In the genomic region with DNA sequence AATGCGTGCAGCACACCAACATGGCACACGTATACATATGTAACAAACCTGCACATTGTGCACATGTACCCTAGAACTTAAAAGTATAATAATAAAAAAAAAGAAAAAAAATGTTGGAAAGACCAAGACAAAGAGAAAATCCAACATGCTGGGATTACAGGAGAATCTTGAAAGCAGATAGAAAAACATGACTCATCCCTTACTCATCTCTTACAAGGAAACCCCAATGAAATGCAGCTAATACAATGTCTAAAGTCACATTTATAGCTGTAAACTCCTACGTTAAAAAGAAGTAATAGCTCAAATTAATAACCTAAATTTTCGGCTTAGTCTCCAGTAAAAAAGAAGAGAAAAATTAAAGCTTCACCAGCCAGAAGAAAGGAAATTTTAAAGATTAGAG, we compare ENCODE assay signal across 27 cellular contexts. TPM values are rescaled to one million over a fixed set of nuclear protein-coding genes. Genes with fewer than 3 reads are reported as not detected.
"Had no signal": no experiment of that assay in that cellular context is flagged by ENCODE, and none has a peak within 500 bp of the region (broad histone marks: within the 10 kb centered on the region; RNA-seq: fewer than 3 reads in every experiment).

No MANE protein-coding gene starts in this region.

- H3K4me1 Mint-ChIP-seq: activated naive CD8-positive, alpha-beta T cell treated with anti-CD3 and anti-CD28 coated beads, Interleukin-2, amount 10 ng/mL, durations not matched to agents 7 days and 5 days; naive thymus-derived CD4-positive, alpha-beta T cell; neural crest cell had no signal

- H3K4me3 Mint-ChIP-seq: activated naive CD4-positive, alpha-beta T cell treated with anti-CD3 and anti-CD28 coated beads for 36 hours; activated naive CD8-positive, alpha-beta T cell treated with anti-CD3 and anti-CD28 coated beads, Interleukin-2, amount 10 ng/mL, durations not matched to agents 7 days and 5 days; activated T-cell treated with anti-CD3 and anti-CD28 coated beads, Interleukin-2, amount 50 U/mL, for 4 hours; endodermal cell; naive thymus-derived CD4-positive, alpha-beta T cell; neural crest cell; stimulated activated naive CD8-positive, alpha-beta T cell treated with anti-CD3 and anti-CD28 coated beads, Interleukin-15, Interleukin-2, amounts not matched to agents 100 ng/mL and 50 ng/mL, for 24 hours; WTC11 had no signal

- H3K27me3 Mint-ChIP-seq: activated naive CD8-positive, alpha-beta T cell treated with anti-CD3 and anti-CD28 coated beads, Interleukin-2, amount 10 ng/mL, durations not matched to agents 7 days and 5 days; naive thymus-derived CD4-positive, alpha-beta T cell; stimulated activated naive CD8-positive, alpha-beta T cell treated with anti-CD3 and anti-CD28 coated beads, Interleukin-15, Interleukin-2, amounts not matched to agents 100 ng/mL and 50 ng/mL, for 24 hours had no signal

- DNase-seq: activated CD4-positive, alpha-beta T cell treated with anti-CD3 and anti-CD28 coated beads, Interleukin-2, amount 50 U/mL, for 4 hours; activated CD8-positive, alpha-beta memory T cell treated with anti-CD3 and anti-CD28 coated beads for 24 hours; activated CD8-positive, alpha-beta memory T cell treated with anti-CD3 and anti-CD28 coated beads, Interleukin-2, amount 50 U/mL, for 48 hours; activated naive CD4-positive, alpha-beta T cell treated with anti-CD3 and anti-CD28 coated beads for 36 hours; activated naive CD8-positive, alpha-beta T cell treated with anti-CD3 and anti-CD28 coated beads, Interleukin-2, amount 10 ng/mL, durations not matched to agents 7 days and 5 days; activated T-cell treated with anti-CD3 and anti-CD28 coated beads, Interleukin-2, amount 50 U/mL, for 4 hours; amygdala; cortex of kidney; endodermal cell; kidney; naive thymus-derived CD4-positive, alpha-beta T cell; posterior cingulate gyrus; right lobe of liver; stimulated activated CD4-positive, alpha-beta T cell treated with anti-CD3 and anti-CD28 coated beads, Interleukin-1b, Interleukin-23, amount 100 ng/mL, for 48 hours; substantia nigra; T-helper 9 cell; thyroid gland; upper lobe of right lung had no signal

- ATAC-seq: activated T-cell treated with anti-CD3 and anti-CD28 coated beads, Interleukin-2, amount 50 U/mL, for 4 hours; left lobe of liver; naive thymus-derived CD4-positive, alpha-beta T cell; right lobe of liver; upper lobe of right lung; WTC11 had no signal

- H3K27ac ChIP-seq: cardiac muscle cell, epithelial cell of prostate, right lobe of liver, skin epidermis, thyroid gland, upper lobe of right lung had no signal

- H3K4me3 ChIP-seq: cardiac muscle cell, lung, right lobe of liver, skin epidermis, thyroid gland, upper lobe of right lung had no signal

- H3K4me1 ChIP-seq: right lobe of liver, thyroid gland, upper lobe of right lung had no signal

- FAIRE-seq: kidney had no signal

- H3K27me3 ChIP-seq: cardiac muscle cell, right lobe of liver, thyroid gland, upper lobe of right lung had no signal

- H3K9me3 Mint-ChIP-seq: activated naive CD8-positive, alpha-beta T cell treated with anti-CD3 and anti-CD28 coated beads, Interleukin-2, amount 10 ng/mL, durations not matched to agents 7 days and 5 days; activated T-cell treated with anti-CD3 and anti-CD28 coated beads, Interleukin-2, amount 50 U/mL, for 4 hours; endodermal cell; neural crest cell; stimulated activated naive CD8-positive, alpha-beta T cell treated with anti-CD3 and anti-CD28 coated beads, Interleukin-15, Interleukin-2, amounts not matched to agents 100 ng/mL and 50 ng/mL, for 24 hours had no signal

- H3K36me3 Mint-ChIP-seq: activated naive CD8-positive, alpha-beta T cell treated with anti-CD3 and anti-CD28 coated beads, Interleukin-2, amount 10 ng/mL, durations not matched to agents 7 days and 5 days; naive thymus-derived CD4-positive, alpha-beta T cell; WTC11 had no signal

- H3K36me3 ChIP-seq: cardiac muscle cell, right lobe of liver, thyroid gland, upper lobe of right lung had no signal

- H3K27ac Mint-ChIP-seq: activated naive CD4-positive, alpha-beta T cell treated with anti-CD3 and anti-CD28 coated beads for 36 hours; activated naive CD8-positive, alpha-beta T cell treated with anti-CD3 and anti-CD28 coated beads, Interleukin-2, amount 10 ng/mL, durations not matched to agents 7 days and 5 days; activated T-helper 2 cell treated with anti-CD3 and anti-CD28 coated beads, Interferon-gamma antibody, Interleukin-2, Interleukin-4, amounts not matched to agents 10 μg/mL and 5 μg/mL and 100 μg/mL, durations not matched to agents 14 hours and 24 hours and 36 hours; endodermal cell; naive thymus-derived CD4-positive, alpha-beta T cell; stimulated activated naive CD8-positive, alpha-beta T cell treated with anti-CD3 and anti-CD28 coated beads, Interleukin-15, Interleukin-2, amounts not matched to agents 100 ng/mL and 50 ng/mL, for 24 hours; WTC11 had no signal

- H3K9me3 ChIP-seq: right lobe of liver, thyroid gland, upper lobe of right lung had no signal

RNA-seq across cellular contexts. Expression of a gene that starts 47.5 kb away (rescaled TPM):
- total RNA-seq: activated naive CD4-positive, alpha-beta T cell treated with anti-CD3 and anti-CD28 coated beads for 36 hours; activated naive CD8-positive, alpha-beta T cell treated with anti-CD3 and anti-CD28 coated beads, Interleukin-2, amount 10 ng/mL, durations not matched to agents 7 days and 5 days; activated T-cell treated with anti-CD3 and anti-CD28 coated beads, Interleukin-2, amount 50 U/mL, for 4 hours; activated T-helper 2 cell treated with anti-CD3 and anti-CD28 coated beads, Interferon-gamma antibody, Interleukin-2, Interleukin-4, amounts not matched to agents 10 μg/mL and 5 μg/mL and 100 μg/mL, durations not matched to agents 14 hours and 24 hours and 36 hours; naive thymus-derived CD4-positive, alpha-beta T cell; upper lobe of right lung had no signal
- polyA plus RNA-seq: naive thymus-derived CD4-positive, alpha-beta T cell had no signal
